ENCODE assay signal across 8 cellular contexts in genomic region chr14:60093606-60094005, GRCh38. TPM values are rescaled to one million over a fixed set of nuclear protein-coding genes. Genes with fewer than 3 reads are reported as not detected.
A peak's percentile ranks its signal among the peaks of the same experiment; 100 is the strongest.
DNase-seq lines count a peak whose midpoint lies in the region; ATAC-seq, FAIRE-seq and TF ChIP-seq lines count a peak whose summit lies in the region.

No MANE protein-coding gene starts in this region.

- peak overlapping the region; percentile 2 to 99 (median 98) for H3K27ac Mint-ChIP-seq in CD4-positive, CD25-positive, alpha-beta regulatory T cell
- peak overlapping the region; percentile 57 to 99 (median 95) for H3K27ac Mint-ChIP-seq in naive thymus-derived CD4-positive, alpha-beta T cell

- H3K9me3 ChIP-seq in CD4-positive, CD25-positive, alpha-beta regulatory T cell (ENCODE audit: control insufficient read depth in 2 of 2, low read length in 2 of 2), result no peaks in the 10 kb centered on the region
- no peaks in the 10 kb centered on the region; the same call in 1 of the 2 replicates for H3K9me3 ChIP-seq in K562 (replicated peaks; ENCODE audit: control insufficient read depth, insufficient read depth, low read depth, low read length)
- no peaks in the 10 kb centered on the region for H3K9me3 ChIP-seq in naive thymus-derived CD4-positive, alpha-beta T cell (ENCODE audit: control insufficient read depth in 2 of 3, low read length in 3 of 3)

- no peak for TF ChIP-seq POLR2A in K562 (conservative IDR thresholded peaks at IDR 0.05)

- no TSS peak for BruUV-seq in K562 (replicated peaks; lab: Mats Ljungman, UMichigan)

- TF ChIP-seq RAD21 in K562 (CRISPR knock-in tag; conservative IDR thresholded peaks at IDR 0.05 in 1 of 2, IDR thresholded peaks at IDR 0.05 in 1 of 2), result no peak

- TF ChIP-seq CTCF in KMS-11 (conservative IDR thresholded peaks at IDR 0.05; ENCODE audit: low read depth, low read length), result no peak
- no peak for TF ChIP-seq CTCF in K562 (IDR thresholded peaks at IDR 0.05 in 2 of 3, conservative IDR thresholded peaks at IDR 0.05 in 1 of 3; ENCODE audit: insufficient read depth in 2 of 3, low read depth in 1 of 3, low read length in 3 of 3)
- TF ChIP-seq CTCF in D721Med (IDR thresholded peaks at IDR 0.05; ENCODE audit: insufficient read depth, missing control alignments), result no peak

- H4K20me1 ChIP-seq in KMS-11 (ENCODE audit: insufficient read depth) (no peaks in the 10 kb centered on the region), K562 (replicated peaks; ENCODE audit: control insufficient read depth, insufficient read depth, low read length) (no peaks in the 10 kb centered on the region)

- CTCF ChIA-PET in K562 (lab: Yijun Ruan, JAX; ENCODE audit: low intra/inter-chr PET ratio), result no interaction called here
- CTCF ChIA-PET in naive thymus-derived CD4-positive, alpha-beta T cell (lab: Charles Lee), result interaction anchor here (0.7 to 1.0 kb wide), 2 partner anchors 33 to 72 kb away, joined by 3 to 4 read pairs; partner anchors contain the start of gene DHRS7

- peaks cover 19% of the 10 kb centered on the region for H3K36me3 Mint-ChIP-seq in CD4-positive, CD25-positive, alpha-beta regulatory T cell
- peaks cover 8 to 23% (median 16%) of the 10 kb centered on the region in 5 donors for H3K36me3 Mint-ChIP-seq in naive thymus-derived CD4-positive, alpha-beta T cell

- intact Hi-C loops in K562 (cut with micrococcal nuclease), result loop anchor here (2.0 to 5.0 kb wide), 2 partner anchors 71 to 154 kb away; partner anchors contain the start of genes DHRS7 and PPM1A
- intact Hi-C loops in naive thymus-derived CD4-positive, alpha-beta T cell (cut with micrococcal nuclease), result loop anchor here (2.0 to 5.0 kb wide), 6 partner anchors 13 to 1666 kb away; partner anchors contain the start of genes KIAA0586 (in 2 of the 2), SLC38A6 (in 2 of the 2), TIMM9 (in 2 of the 2) and TRMT5 (in 2 of the 2)

- no peak for ATAC-seq in CD4-positive, CD25-positive, alpha-beta regulatory T cell (ENCODE audit: low read depth in 2 of 2)
- no peak for ATAC-seq in K562
- ATAC-seq in naive thymus-derived CD4-positive, alpha-beta T cell, result no peak

- no peaks in the 10 kb centered on the region for H3K9me1 ChIP-seq in K562 (ENCODE audit: control insufficient read depth, insufficient read depth, low read length)

- H3K27me3 Mint-ChIP-seq in CD4-positive, CD25-positive, alpha-beta regulatory T cell, result peaks cover 5% of the 10 kb centered on the region
- H3K27me3 Mint-ChIP-seq in naive thymus-derived CD4-positive, alpha-beta T cell, result peaks cover 0 to 2% (median 0%) of the 10 kb centered on the region in 5 donors

- H3K4me3 Mint-ChIP-seq in CD4-positive, CD25-positive, alpha-beta regulatory T cell, result peak overlapping the region; percentile 95 to 97 (median 97)
- H3K4me3 Mint-ChIP-seq in naive thymus-derived CD4-positive, alpha-beta T cell, result peak overlapping the region; percentile 88 to 98 (median 95)

- H3K36me3 ChIP-seq in CD4-positive, CD25-positive, alpha-beta regulatory T cell (ENCODE audit: control insufficient read depth, insufficient read depth, low read length), result peaks cover 4% of the 10 kb centered on the region
- H3K36me3 ChIP-seq in KMS-11 (ENCODE audit: insufficient read depth) (no peaks in the 10 kb centered on the region), K562 (ENCODE audit: control insufficient read depth, insufficient read depth, low read length) (peaks cover 19% of the 10 kb centered on the region; the same call in 2 of the 3 replicates)
- H3K36me3 ChIP-seq in naive thymus-derived CD4-positive, alpha-beta T cell (ENCODE audit: control insufficient read depth in 2 of 3, insufficient read depth in 3 of 3, low read length in 3 of 3), result peaks cover 0 to 5% (median 0%) of the 10 kb centered on the region in 3 experiments

- peak overlapping the region; percentile 86; the same call in 1 of the 2 replicates for H3K9ac ChIP-seq in KMS-11
- peak overlapping the region in 1 of 2 experiments; percentile 80; a peak in 2 of 4 replicates for H3K9ac ChIP-seq in K562 (ENCODE audit: insufficient read depth in 1 of 2, low read depth in 2 of 2, low read length in 2 of 2)

- no peak for DNase-seq in CD4-positive, CD25-positive, alpha-beta regulatory T cell
- DNase-seq in K562 (ENCODE audit: extremely low read depth in 1 of 4, low spot score in 3 of 4) (no peak), inferior parietal cortex (ENCODE audit: extremely low spot score) (no peak), D721Med (ENCODE audit: insufficient read length, low spot score) (no peak), NCI-H1105 (lab: John Stamatoyannopoulos, UW) (no peak)
- DNase-seq in naive thymus-derived CD4-positive, alpha-beta T cell, result no peak
- DNase-seq in central memory CD4-positive, alpha-beta T cell, result no peak

- H3K4me1 ChIP-seq in CD4-positive, CD25-positive, alpha-beta regulatory T cell (ENCODE audit: control insufficient read depth, insufficient read depth, low read length, poor library complexity, severe bottlenecking), result peaks cover 32% of the 10 kb centered on the region
- peaks cover 26% of the 10 kb centered on the region for H3K4me1 ChIP-seq in KMS-11 (ENCODE audit: low read depth, poor library complexity, severe bottlenecking)
- peaks cover 0 to 22% of the 10 kb centered on the region in 2 experiments; a peak in 3 of 5 replicates for H3K4me1 ChIP-seq in K562 (replicated peaks in 1 of 2; ENCODE audit: control insufficient read depth in 2 of 2, insufficient read depth in 2 of 2, low read length in 2 of 2)
- peaks cover 14 to 16% of the 10 kb centered on the region in 2 donors for H3K4me1 ChIP-seq in naive thymus-derived CD4-positive, alpha-beta T cell (ENCODE audit: control insufficient read depth in 2 of 2, insufficient read depth in 2 of 2, low read length in 2 of 2)

- peak overlapping the region; percentile 84 for H3K4me2 ChIP-seq in KMS-11
- H3K4me2 ChIP-seq in K562 (ENCODE audit: insufficient read depth, low read length), result peak overlapping the region; percentile 84

- no peaks in the 10 kb centered on the region for H3K9me3 Mint-ChIP-seq in CD4-positive, CD25-positive, alpha-beta regulatory T cell
- H3K9me3 Mint-ChIP-seq in naive thymus-derived CD4-positive, alpha-beta T cell, result peaks cover 0 to 2% (median 0%) of the 10 kb centered on the region in 11 donors

- FAIRE-seq in K562 (lab: Jason Lieb, UNC), result no peak
- FAIRE-seq in D721Med (lab: Jason Lieb, UNC), result no peak

- H3K27me3 ChIP-seq in CD4-positive, CD25-positive, alpha-beta regulatory T cell (ENCODE audit: control insufficient read depth, insufficient read depth, low read length), result no peaks in the 10 kb centered on the region
- H3K27me3 ChIP-seq in KMS-11 (ENCODE audit: insufficient read depth, low read depth) (no peaks in the 10 kb centered on the region), K562 (ENCODE audit: control insufficient read depth in 2 of 2, insufficient read depth in 2 of 2, low read length in 2 of 2) (no peaks in the 10 kb centered on the region)
- H3K27me3 ChIP-seq in naive thymus-derived CD4-positive, alpha-beta T cell (ENCODE audit: control insufficient read depth in 2 of 2, insufficient read depth in 2 of 2, low read length in 2 of 2), result no peaks in the 10 kb centered on the region

- in situ Hi-C loops in K562 (cut with MboI), result no loop called here

- no peak for TF ChIP-seq EP300 in K562 (IDR thresholded peaks at IDR 0.05; ENCODE audit: low read length)

- peaks cover 43% of the 10 kb centered on the region for H3K79me2 ChIP-seq in KMS-11 (ENCODE audit: insufficient read depth, low read depth)
- H3K79me2 ChIP-seq in K562 (ENCODE audit: control insufficient read depth, insufficient read depth, low read length), result peaks cover 64% of the 10 kb centered on the region

- peaks cover 32 to 66% (median 47%) of the 10 kb centered on the region in 4 donors for H3K4me1 Mint-ChIP-seq in CD4-positive, CD25-positive, alpha-beta regulatory T cell
- H3K4me1 Mint-ChIP-seq in naive thymus-derived CD4-positive, alpha-beta T cell, result peaks cover 28 to 64% (median 54%) of the 10 kb centered on the region in 7 donors

- no peak overlapping the region for H3K27ac ChIP-seq in CD4-positive, CD25-positive, alpha-beta regulatory T cell (ENCODE audit: insufficient read depth, low read length, poor library complexity, severe bottlenecking)
- H3K27ac ChIP-seq in KMS-11, result peak overlapping the region; percentile 96; the same call in 1 of the 2 replicates
- peak overlapping the region; percentile 99; the same call in 2 of the 3 replicates for H3K27ac ChIP-seq in K562 (ENCODE audit: extremely low read depth, low read depth, low read length)
- no peak overlapping the region for H3K27ac ChIP-seq in naive thymus-derived CD4-positive, alpha-beta T cell (ENCODE audit: low read depth, low read length)

- H2AFZ ChIP-seq in KMS-11 (ENCODE audit: low read depth), result no peak overlapping the region; the same call in 1 of the 2 replicates
- H2AFZ ChIP-seq in K562 (ENCODE audit: low read depth, low read length), result no peak overlapping the region

- peak overlapping the region; percentile 99 for H3K4me3 ChIP-seq in CD4-positive, CD25-positive, alpha-beta regulatory T cell (ENCODE audit: low read depth, low read length)
- H3K4me3 ChIP-seq in KMS-11 (IDR thresholded peaks at IDR 0.05; ENCODE audit: insufficient read depth, low read depth, low read length) (no peak overlapping the region), K562 (peak overlapping the region; percentile 76)
- H3K4me3 ChIP-seq in naive thymus-derived CD4-positive, alpha-beta T cell (ENCODE audit: low read length), result peak overlapping the region; percentile 94

- POLR2A ChIA-PET in K562 (lab: Yijun Ruan, JAX), result no interaction called here
- POLR2A ChIA-PET in naive thymus-derived CD4-positive, alpha-beta T cell (lab: Charles Lee), result interaction anchor here (0.6 to 4.5 kb wide), 4 partner anchors 72 to 170 kb away, joined by 4 to 32 read pairs (median 10); partner anchors contain the start of genes DHRS7 and PPM1A

RNA-seq across cellular contexts. Expression of gene PCNX4, which starts 1.9 kb away (rescaled TPM):
- 34.7 TPM for total RNA-seq in CD4-positive, CD25-positive, alpha-beta regulatory T cell
- 10 to 100 TPM; 14.1 to 18.4 (median 16.2) TPM for polyA plus RNA-seq in CD4-positive, CD25-positive, alpha-beta regulatory T cell
- total RNA-seq in K562 (2011; cell fraction: chromatin; rRNA removed; ENCODE audit: low replicate concordance), result 47.4 and 109 TPM in 2 replicates
- total RNA-seq in K562 (2011; cell fraction: nucleolus; rRNA removed), result 16.8 and 25.7 TPM in 2 replicates
- total RNA-seq in K562 (2011; cell fraction: nucleoplasm; rRNA removed), result 48.0 and 56.9 TPM in 2 replicates
- 18.1 and 21.7 TPM in 2 replicates for total RNA-seq in K562 (2014; rRNA removed)
- 29.0 and 31.5 TPM in 2 replicates for total RNA-seq in K562 (2014; rRNA removed; fragmentation: Illumina TruSeq; extraction: Trizol)
- total RNA-seq in K562 (2015; rRNA removed; fragmentation: Illumina TruSeq; extraction: Trizol), result 40.9 and 42.8 TPM in 2 replicates
- 25.9 and 35.5 TPM in 2 replicates for total RNA-seq in K562 (2021)
- 17.6 and 22.4 TPM in 2 replicates for polyA plus RNA-seq in K562 (2011; rRNA removed)
- polyA plus RNA-seq in K562 (2011; cell fraction: cytosol; rRNA removed), result 12.4 and 18.5 TPM in 2 replicates
- 37.6 and 44.8 TPM in 2 replicates for polyA plus RNA-seq in K562 (2011; cell fraction: nucleus; rRNA removed)
- 14.8 and 17.1 TPM in 2 replicates for polyA plus RNA-seq in K562 (2012)
- 31.1 and 41.2 TPM in 2 replicates for polyA plus RNA-seq in K562 (2014; fragmentation: Illumina TruSeq; extraction: Trizol)
- 10 to 100 TPM; 10.0 to 12.0 TPM for polyA plus RNA-seq in K562 (2014; fragmentation: Nextera tagmentation; extraction: Ambion mirVana)
- 16.2 and 18.8 TPM in 2 replicates for polyA plus RNA-seq in K562 (2014; rRNA removed)
- polyA minus RNA-seq in K562 (2011; rRNA and poly(A)+ RNA removed), result 65.3 and 73.0 TPM in 2 replicates
- polyA minus RNA-seq in K562 (2011; cell fraction: cytosol; rRNA and poly(A)+ RNA removed), result 10.9 and 21.6 TPM in 2 replicates
- 20.2 and 37.7 TPM in 2 replicates for polyA minus RNA-seq in K562 (2011; cell fraction: nucleus; rRNA and poly(A)+ RNA removed)
- total RNA-seq in naive thymus-derived CD4-positive, alpha-beta T cell, result 10 to 100 TPM; 34.9 to 48.2 (median 43.3) TPM
- 10 to 100 TPM; 17.2 to 22.5 TPM for polyA plus RNA-seq in naive thymus-derived CD4-positive, alpha-beta T cell

Comparison
In these comparisons a context has a peak if more than half of its experiments do, and no peak if none do; other contexts are left out.
1. H3K27ac ChIP-seq: peak in KMS-11 (single experiment) and K562 (single experiment); none in CD4-positive, CD25-positive, alpha-beta regulatory T cell (single experiment) and naive thymus-derived CD4-positive, alpha-beta T cell (single experiment).